In the genomic region with DNA sequence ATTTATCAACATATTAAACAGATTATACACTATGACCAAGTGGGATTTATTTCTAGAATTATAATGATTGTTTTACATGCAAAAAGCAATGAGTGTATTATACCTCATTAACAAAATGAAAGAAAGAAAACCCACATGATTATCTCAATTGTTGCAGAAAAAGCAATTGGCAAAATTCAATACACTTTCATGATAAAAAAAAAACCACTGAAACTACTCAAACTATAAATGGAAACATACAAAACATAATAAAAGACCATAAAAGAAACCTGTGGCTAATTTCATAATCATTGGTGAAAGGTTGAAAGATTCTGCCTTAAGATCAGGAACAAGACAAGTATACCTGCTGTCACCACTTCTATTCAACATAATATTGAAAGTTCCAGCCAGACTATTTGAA, we compare ENCODE assay signal across 35 cellular contexts.
"Had no signal": no experiment of that assay in that cellular context is flagged by ENCODE, and none has a peak within 500 bp of the region (broad histone marks: within the 10 kb centered on the region; RNA-seq: fewer than 3 reads in every experiment).

No MANE protein-coding gene starts in this region.

- DNase-seq: Kasumi-1, MG63, MV-4-11, NCI-H1048, NCI-H1092, NCI-H1092 treated with DMSO at 0.1 percent for 48 hours, NCI-H1105, NCI-H1105 treated with DMSO at 0.1 percent for 48 hours, NCI-H1417, NCI-H1417 treated with DMSO at 0.1 percent for 48 hours, NCI-H1436, NCI-H1436 treated with DMSO at 0.1 percent for 48 hours, NCI-H146, NCI-H1694, NCI-H1694 treated with DMSO at 0.1 percent for 48 hours, NCI-H187, NCI-H187 treated with DMSO at 0.1 percent for 48 hours, NCI-H1930, NCI-H2029, NCI-H2029 treated with DMSO at 0.1 percent for 48 hours, NCI-H2081, NCI-H2081 treated with DMSO at 0.1 percent for 48 hours, NCI-H2107, NCI-H2171, NCI-H2171 treated with DMSO at 0.1 percent for 48 hours, NCI-H2227 treated with DMSO at 0.1 percent for 48 hours, NCI-H226, NCI-H345, NCI-H446, NCI-H446 treated with DMSO at 0.1 percent for 48 hours, NCI-H510A, NCI-H510A treated with DMSO at 0.1 percent for 48 hours, NCI-H524, NCI-H524 treated with DMSO at 0.1 percent for 48 hours, NCI-H526 treated with DMSO at 0.1 percent for 48 hours had no signal

- H3K4me3 ChIP-seq: MG63 had no signal

- H3K27me3 ChIP-seq: MG63 had no signal

- H3K36me3 ChIP-seq: MG63 had no signal
